In the genomic region with DNA sequence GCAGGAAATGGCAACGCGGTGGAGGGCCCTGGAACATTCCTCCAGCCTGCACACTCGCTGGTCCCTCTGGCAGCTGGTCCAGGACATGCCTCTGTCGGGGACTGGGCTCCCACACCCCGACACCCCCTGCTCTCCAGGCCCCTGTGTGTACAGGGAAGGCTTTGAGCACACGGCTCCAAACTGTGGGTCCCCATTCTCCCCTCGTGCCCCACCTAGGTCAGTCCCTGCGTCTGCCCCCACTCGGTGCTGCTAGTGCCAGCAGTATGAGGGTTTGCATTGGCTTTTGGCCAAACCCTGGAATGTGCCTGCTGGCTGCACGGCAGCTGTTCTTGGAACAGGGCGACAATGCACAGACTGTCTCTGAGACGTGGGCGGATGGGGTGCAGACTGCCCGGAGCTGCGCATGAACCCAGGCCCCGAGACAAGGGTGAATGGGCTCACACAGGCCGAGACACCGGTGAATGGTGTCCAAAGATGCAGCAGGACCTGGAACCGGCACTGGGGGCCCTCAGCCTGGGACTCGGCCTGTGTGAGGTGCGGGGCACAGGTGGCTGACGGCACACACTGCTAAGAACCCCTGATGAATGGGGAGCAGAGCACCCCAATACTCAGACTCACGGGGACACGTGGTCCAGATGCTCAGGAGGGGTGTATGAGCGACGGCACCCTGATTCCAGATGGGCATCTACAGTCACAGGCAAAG, we compare ENCODE assay signal across 9 cellular contexts. TPM values are rescaled to one million over a fixed set of nuclear protein-coding genes. Genes with fewer than 3 reads are reported as not detected.
DNase-seq lines count a peak whose midpoint lies in the region; ATAC-seq and TF ChIP-seq lines count a peak whose summit lies in the region.
"Had no signal": no experiment of that assay in that cellular context is flagged by ENCODE, and none has a peak within 500 bp of the region (broad histone marks: within the 10 kb centered on the region; RNA-seq: fewer than 3 reads in every experiment).

No MANE protein-coding gene starts in this region.

- POLR2A ChIA-PET in MCF 10A (lab: Yijun Ruan, JAX), result interaction anchor here (0.6 to 4.9 kb wide), 10 partner anchors 9 to 91 kb away, joined by 3 to 42 read pairs (median 4); a partner anchor contains a TSS

- intact Hi-C loops in MCF 10A (cut with micrococcal nuclease) (loop anchor here (5.0 kb wide), 1 partner anchor 80 kb away; no protein-coding TSS in a partner anchor), lower lobe of right lung (cut with DNase I) (no loop called here), CD14-positive monocyte (cut with micrococcal nuclease) (loop anchor here in 1 of 2 donors (5.0 kb wide), 1 partner anchor 35 kb away; no protein-coding TSS in a partner anchor)

- no TSS peak for BruUV-seq in MCF 10A (replicated peaks; lab: Mats Ljungman, UMichigan)

- H3K9me3 ChIP-seq in lower lobe of right lung, result no peaks in the 10 kb centered on the region

- TF ChIP-seq CTCF in MCF 10A (IDR thresholded peaks at IDR 0.05; ENCODE audit: unreplicated experiment), result no peak
- no peak for TF ChIP-seq CTCF in lower lobe of right lung (IDR thresholded peaks at IDR 0.05)
- TF ChIP-seq CTCF in CD14-positive monocyte (IDR thresholded peaks at IDR 0.05), result no peak

- CTCF ChIA-PET in MCF 10A (lab: Yijun Ruan, JAX), result interaction anchor here (0.6 to 1.6 kb wide), 5 partner anchors 63 to 329 kb away, joined by 3 to 8 read pairs (median 4); a partner anchor contains a TSS

- H3K27me3 ChIP-seq in lower lobe of right lung (ENCODE audit: low read depth), result peaks cover 8% of the 10 kb centered on the region

- H3K4me3 Mint-ChIP-seq in MCF 10A (ENCODE audit: unreplicated experiment) (peak overlapping the region; percentile 43), CD14-positive monocyte (peak overlapping the region in 1 of 2 donors; percentile 39)
- no peak overlapping the region for H3K4me3 Mint-ChIP-seq in activated T-cell treated with anti-CD3 and anti-CD28 coated beads, Interleukin-2, amount 50 U/mL, for 4 hours
- no peak overlapping the region for H3K4me3 Mint-ChIP-seq in stimulated activated naive CD8-positive, alpha-beta T cell treated with anti-CD3 and anti-CD28 coated beads, Interleukin-15, amount 100 ng/mL, for 72 hours
- H3K4me3 Mint-ChIP-seq: naive B cell had no signal

- ATAC-seq in lower lobe of right lung (peak; percentile 74 to 82), GM21447 (IDR thresholded peaks at IDR 0.05; ENCODE audit: unreplicated experiment) (no peak)
- no peak for ATAC-seq in activated T-cell treated with anti-CD3 and anti-CD28 coated beads, Interleukin-2, amount 50 U/mL, for 4 hours
- ATAC-seq in stimulated activated naive CD8-positive, alpha-beta T cell treated with anti-CD3 and anti-CD28 coated beads, Interleukin-15, amount 100 ng/mL, for 72 hours, result no peak

- peak overlapping the region; percentile 33 for H3K27ac Mint-ChIP-seq in MCF 10A (ENCODE audit: low read depth, unreplicated experiment)
- H3K27ac Mint-ChIP-seq in stimulated activated naive CD8-positive, alpha-beta T cell treated with anti-CD3 and anti-CD28 coated beads, Interleukin-15, amount 100 ng/mL, for 72 hours, result no peak overlapping the region
- H3K27ac Mint-ChIP-seq in CD14-positive monocyte, result peak overlapping the region in 1 of 7 donors; percentile 64

- H3K27me3 Mint-ChIP-seq in MCF 10A (ENCODE audit: insufficient read depth, unreplicated experiment), result no peaks in the 10 kb centered on the region
- H3K27me3 Mint-ChIP-seq in activated T-cell treated with anti-CD3 and anti-CD28 coated beads, Interleukin-2, amount 50 U/mL, for 4 hours (ENCODE audit: low read depth), result peaks cover 18% of the 10 kb centered on the region
- H3K27me3 Mint-ChIP-seq in stimulated activated naive CD8-positive, alpha-beta T cell treated with anti-CD3 and anti-CD28 coated beads, Interleukin-15, amount 100 ng/mL, for 72 hours, result peaks cover 26% of the 10 kb centered on the region
- peaks cover 48 to 78% (median 50%) of the 10 kb centered on the region in 3 donors for H3K27me3 Mint-ChIP-seq in CD14-positive monocyte (ENCODE audit: low read depth in 3 of 3)

- H3K4me1 Mint-ChIP-seq in MCF 10A (ENCODE audit: insufficient read depth, unreplicated experiment) (peaks cover 47% of the 10 kb centered on the region), CD14-positive monocyte (peaks cover 2% of the 10 kb centered on the region)
- H3K4me1 Mint-ChIP-seq in activated T-cell treated with anti-CD3 and anti-CD28 coated beads, Interleukin-2, amount 50 U/mL, for 4 hours (ENCODE audit: low read depth), result no peaks in the 10 kb centered on the region
- H3K4me1 Mint-ChIP-seq in stimulated activated naive CD8-positive, alpha-beta T cell treated with anti-CD3 and anti-CD28 coated beads, Interleukin-15, amount 100 ng/mL, for 72 hours, result peaks cover 6% of the 10 kb centered on the region

- no peaks in the 10 kb centered on the region for H3K36me3 Mint-ChIP-seq in MCF 10A (ENCODE audit: insufficient read depth, unreplicated experiment)
- no peaks in the 10 kb centered on the region for H3K36me3 Mint-ChIP-seq in activated T-cell treated with anti-CD3 and anti-CD28 coated beads, Interleukin-2, amount 50 U/mL, for 4 hours (ENCODE audit: insufficient read depth)
- no peaks in the 10 kb centered on the region for H3K36me3 Mint-ChIP-seq in CD14-positive monocyte
- H3K36me3 Mint-ChIP-seq: naive B cell had no signal

- H3K9me3 Mint-ChIP-seq in MCF 10A (ENCODE audit: unreplicated experiment) (no peaks in the 10 kb centered on the region), CD14-positive monocyte (peaks cover 0 to 2% (median 0%) of the 10 kb centered on the region in 7 donors)
- H3K9me3 Mint-ChIP-seq in activated T-cell treated with anti-CD3 and anti-CD28 coated beads, Interleukin-2, amount 50 U/mL, for 4 hours, result no peaks in the 10 kb centered on the region
- H3K9me3 Mint-ChIP-seq in stimulated activated naive CD8-positive, alpha-beta T cell treated with anti-CD3 and anti-CD28 coated beads, Interleukin-15, amount 100 ng/mL, for 72 hours, result no peaks in the 10 kb centered on the region
- H3K9me3 Mint-ChIP-seq: naive B cell had no signal

- peak overlapping the region; percentile 81 for H3K27ac ChIP-seq in lower lobe of right lung

- in situ Hi-C loops in ACHN (cut with HindIII; ENCODE audit: low pct_ligation_motif_present, low pct_unique_long_range_greater_than_20kb, low sequenced_read_pairs), result no loop called here

- H3K36me3 ChIP-seq in lower lobe of right lung, result no peaks in the 10 kb centered on the region

- H3K4me1 ChIP-seq in lower lobe of right lung, result peaks cover 41% of the 10 kb centered on the region

- DNase-seq in ACHN, result peak; percentile 76
- DNase-seq in NCI-H128 (lab: John Stamatoyannopoulos, UW; ENCODE audit: unreplicated experiment), result peak; percentile 52
- peak; percentile 95 for DNase-seq in MCF 10A (ENCODE audit: unreplicated experiment)
- DNase-seq in lower lobe of right lung, result peak; percentile 79
- no peak for DNase-seq in activated T-cell treated with anti-CD3 and anti-CD28 coated beads, Interleukin-2, amount 50 U/mL, for 4 hours
- DNase-seq in stimulated activated naive CD8-positive, alpha-beta T cell treated with anti-CD3 and anti-CD28 coated beads, Interleukin-15, amount 100 ng/mL, for 72 hours, result no peak
- no peak for DNase-seq in CD14-positive monocyte (ENCODE audit: low spot score)
- DNase-seq: naive B cell had no signal

- no peak overlapping the region for H3K4me3 ChIP-seq in lower lobe of right lung

RNA-seq across cellular contexts. Expression of a gene that starts 7.5 kb away (rescaled TPM):
- total RNA-seq in MCF 10A (2022), result 141 and 308 TPM in 2 replicates
- total RNA-seq in lower lobe of right lung, result 18.5 TPM
- not detected for total RNA-seq in activated T-cell treated with anti-CD3 and anti-CD28 coated beads, Interleukin-2, amount 50 U/mL, for 4 hours
- polyA plus RNA-seq in CD14-positive monocyte, result not detected

RNA-seq across cellular contexts. Expression of a gene that starts 11.5 kb away (rescaled TPM):
- total RNA-seq in MCF 10A (2022), result 43.3 and 77.7 TPM in 2 replicates
- 17.7 TPM for total RNA-seq in lower lobe of right lung
- total RNA-seq in activated T-cell treated with anti-CD3 and anti-CD28 coated beads, Interleukin-2, amount 50 U/mL, for 4 hours, result not detected
- 10 to 100 TPM; 11.4 to 11.7 TPM for polyA plus RNA-seq in CD14-positive monocyte

RNA-seq across cellular contexts. Expression of a gene that starts 25.6 kb away (rescaled TPM):
- total RNA-seq in MCF 10A (2022) (3.3 and 3.7 TPM in 2 replicates), lower lobe of right lung (90.4 TPM)
- 10 to 100 TPM; 34.6 to 71.7 (median 60.6) TPM for total RNA-seq in activated T-cell treated with anti-CD3 and anti-CD28 coated beads, Interleukin-2, amount 50 U/mL, for 4 hours
- 100 to 1,000 TPM; 542 to 646 TPM for polyA plus RNA-seq in CD14-positive monocyte

Comparison
In these comparisons a context has a peak if more than half of its experiments do, and no peak if none do; other contexts are left out.
1. DNase-seq: peak in ACHN (single experiment), NCI-H128 (single experiment), MCF 10A (single experiment) and lower lobe of right lung (single experiment); none in activated T-cell treated with anti-CD3 and anti-CD28 coated beads, Interleukin-2, amount 50 U/mL, for 4 hours (single experiment), stimulated activated naive CD8-positive, alpha-beta T cell treated with anti-CD3 and anti-CD28 coated beads, Interleukin-15, amount 100 ng/mL, for 72 hours (0 of 2) and CD14-positive monocyte (single experiment).
2. ATAC-seq: peak in lower lobe of right lung (2 of 2); none in GM21447 (single experiment), activated T-cell treated with anti-CD3 and anti-CD28 coated beads, Interleukin-2, amount 50 U/mL, for 4 hours (0 of 2) and stimulated activated naive CD8-positive, alpha-beta T cell treated with anti-CD3 and anti-CD28 coated beads, Interleukin-15, amount 100 ng/mL, for 72 hours (single experiment).
3. RNA of a gene that starts 7.5 kb away (total RNA-seq): 141 to 308 TPM in MCF 10A and 18.5 TPM in lower lobe of right lung (single experiment); not detected in activated T-cell treated with anti-CD3 and anti-CD28 coated beads, Interleukin-2, amount 50 U/mL, for 4 hours; every median in the first group is over 10 times any median in the second.
4. RNA of a gene that starts 11.5 kb away (total RNA-seq): 43.3 to 77.7 TPM in MCF 10A and 17.7 TPM in lower lobe of right lung (single experiment); not detected in activated T-cell treated with anti-CD3 and anti-CD28 coated beads, Interleukin-2, amount 50 U/mL, for 4 hours; every median in the first group is over 10 times any median in the second.